Comparison of ENCODE assay signal across 17 cellular contexts in genomic region chr11:15806217-15806616, GRCh38.
DNase-seq lines count a peak whose midpoint lies in the region; TF ChIP-seq lines count a peak whose summit lies in the region.
"Had no signal": no experiment of that assay in that cellular context is flagged by ENCODE, and none has a peak within 500 bp of the region (broad histone marks: within the 10 kb centered on the region; RNA-seq: fewer than 3 reads in every experiment).

No MANE protein-coding gene starts in this region.

- no peak overlapping the region for H3K4me3 ChIP-seq in fibroblast of the aortic adventitia (ENCODE audit: low read depth, low read length)
- H3K4me3 ChIP-seq: GM23248 had no signal

- peaks cover 3% of the 10 kb centered on the region for H3K9me3 Mint-ChIP-seq in activated CD4-positive, alpha-beta T cell treated with anti-CD3 and anti-CD28 coated beads, Interleukin-2, amount 10 ng/mL, durations not matched to agents 24 days and 14 days

- TF ChIP-seq CTCF in fibroblast of the aortic adventitia (IDR thresholded peaks at IDR 0.05; ENCODE audit: insufficient read depth, low read length): no peak

- intact Hi-C loops in activated CD4-positive, alpha-beta T cell treated with anti-CD3 and anti-CD28 coated beads, Interleukin-2, amount 10 ng/mL, durations not matched to agents 24 days and 14 days (cut with micrococcal nuclease): no loop called here
- intact Hi-C loops in posterior vena cava (cut with DNase I): no loop called here

- no peak overlapping the region for H3K4me3 Mint-ChIP-seq in activated CD4-positive, alpha-beta T cell treated with anti-CD3 and anti-CD28 coated beads, Interleukin-2, amount 10 ng/mL, durations not matched to agents 24 days and 14 days
- H3K4me3 Mint-ChIP-seq: CD4-positive, alpha-beta memory T cell had no signal

- no peaks in the 10 kb centered on the region for H3K4me1 Mint-ChIP-seq in activated CD4-positive, alpha-beta T cell treated with anti-CD3 and anti-CD28 coated beads, Interleukin-2, amount 10 ng/mL, durations not matched to agents 24 days and 14 days

- H3K36me3 Mint-ChIP-seq in activated CD4-positive, alpha-beta T cell treated with anti-CD3 and anti-CD28 coated beads, Interleukin-2, amount 10 ng/mL, durations not matched to agents 24 days and 14 days (ENCODE audit: low read depth): no peaks in the 10 kb centered on the region
- H3K36me3 Mint-ChIP-seq: CD4-positive, alpha-beta memory T cell had no signal

- no peak overlapping the region for H3K27ac Mint-ChIP-seq in activated CD4-positive, alpha-beta T cell treated with anti-CD3 and anti-CD28 coated beads, Interleukin-2, amount 10 ng/mL, durations not matched to agents 24 days and 14 days
- H3K27ac Mint-ChIP-seq: CD4-positive, alpha-beta memory T cell had no signal

- DNase-seq in activated CD4-positive, alpha-beta T cell treated with anti-CD3 and anti-CD28 coated beads, Interleukin-2, amount 10 ng/mL, durations not matched to agents 24 days and 14 days: peak; percentile 40
- DNase-seq in activated CD4-positive, alpha-beta T cell treated with anti-CD3 and anti-CD28 coated beads, Interleukin-2, amount 50 U/mL, for 1 hour: no peak
- DNase-seq in astrocyte of the hippocampus (ENCODE audit: low read depth, low spot score): peak; percentile 68
- peak; percentile 40 for DNase-seq in fibroblast of the aortic adventitia (ENCODE audit: low read depth)
- DNase-seq in stromal cell of bone marrow (ENCODE audit: low read depth): peak; percentile 53
- DNase-seq in NCI-H524 (lab: John Stamatoyannopoulos, UW): no peak
- no peak for DNase-seq in posterior vena cava (ENCODE audit: low spot score)
- DNase-seq in ecto neural progenitor cell (ENCODE audit: low spot score): no peak
- DNase-seq: 8988T; C1 segment of cervical spinal cord; Calu3; CD4-positive, alpha-beta memory T cell; COR-L47; DMS53; GM23248; H7; HCEC 1CT had no signal

- H3K27me3 Mint-ChIP-seq in activated CD4-positive, alpha-beta T cell treated with anti-CD3 and anti-CD28 coated beads, Interleukin-2, amount 10 ng/mL, durations not matched to agents 24 days and 14 days: no peaks in the 10 kb centered on the region
- H3K27me3 Mint-ChIP-seq: CD4-positive, alpha-beta memory T cell had no signal

Comparison
In these comparisons a context has a peak if more than half of its experiments do, and no peak if none do; other contexts are left out.
1. DNase-seq: peak in activated CD4-positive, alpha-beta T cell treated with anti-CD3 and anti-CD28 coated beads, Interleukin-2, amount 10 ng/mL, durations not matched to agents 24 days and 14 days (single experiment), astrocyte of the hippocampus (single experiment), fibroblast of the aortic adventitia (single experiment) and stromal cell of bone marrow (single experiment); none in activated CD4-positive, alpha-beta T cell treated with anti-CD3 and anti-CD28 coated beads, Interleukin-2, amount 50 U/mL, for 1 hour (single experiment), NCI-H524 (0 of 2), posterior vena cava (single experiment) and ecto neural progenitor cell (single experiment).